ENCODE assay signal across 29 cellular contexts in genomic region chr7:37724732-37725131, GRCh38. TPM values are rescaled to one million over a fixed set of nuclear protein-coding genes. Genes with fewer than 3 reads are reported as not detected.
"Had no signal": no experiment of that assay in that cellular context is flagged by ENCODE, and none has a peak within 500 bp of the region (broad histone marks: within the 10 kb centered on the region; RNA-seq: fewer than 3 reads in every experiment).

No MANE protein-coding gene starts in this region.

- DNase-seq: activated B cell treated with CpG ODN at 0.5 μM for 24 hours; activated CD4-positive, alpha-beta T cell treated with anti-CD3 and anti-CD28 coated beads for 1 hour; activated CD4-positive, alpha-beta T cell treated with anti-CD3 and anti-CD28 coated beads, Interleukin-2, amount 10 ng/mL, durations not matched to agents 24 days and 14 days; activated CD4-positive, alpha-beta T cell treated with anti-CD3 and anti-CD28 coated beads, Interleukin-2, amount 50 U/mL, for 48 hours; activated CD8-positive, alpha-beta memory T cell treated with anti-CD3 and anti-CD28 coated beads, Interleukin-2, amount 10 ng/mL, durations not matched to agents 7 days and 5 days; activated effector memory CD4-positive, alpha-beta T cell treated with Interleukin-2 at 50 U/mL for 16 hours; activated naive CD4-positive, alpha-beta T cell; activated T-cell treated with anti-CD3 and anti-CD28 coated beads, Interleukin-2, amount 50 U/mL, for 24 hours; aorta; KG1; NCI-H1048; NCI-H146; NCI-H187 treated with DMSO at 0.1 percent for 48 hours; NCI-H2107; NCI-H510A treated with DMSO at 0.1 percent for 48 hours; NCI-H69; NK-92 treated with Interleukin-12 subunit alpha and Interleukin-12 subunit beta, amount 100 ng/mL, for 24 hours; OCI-M1; RPMI8226; SHP77 had no signal

- H3K27ac Mint-ChIP-seq: activated B cell treated with CpG ODN at 0.5 μM for 24 hours; activated CD4-positive, alpha-beta T cell treated with anti-CD3 and anti-CD28 coated beads, Interleukin-2, amount 10 ng/mL, durations not matched to agents 24 days and 14 days; activated CD8-positive, alpha-beta memory T cell treated with anti-CD3 and anti-CD28 coated beads, Interleukin-2, amount 10 ng/mL, durations not matched to agents 7 days and 5 days; activated naive CD4-positive, alpha-beta T cell treated with anti-CD3 and anti-CD28 coated beads, Interleukin-2, amount 50 U/mL, for 24 hours; activated T-cell treated with anti-CD3 and anti-CD28 coated beads, Interleukin-2, amount 50 U/mL, for 24 hours; activated T-helper 1 cell treated with anti-CD3 and anti-CD28 coated beads, Interleukin-12 subunit alpha, Interleukin-12 subunit beta, Interleukin-2, Interleukin-4 antibody, amounts not matched to agents 30 ng/mL and 10 ng/mL and 1 ng/mL, durations not matched to agents 14 hours and 24 hours and 36 hours; T-helper 1 cell treated with Interleukin-12 subunit alpha and Interleukin-12 subunit beta and Interleukin-4 antibody, amounts not matched to agents 30 μg/mL and 1 μg/mL, for 36 hours had no signal

- H3K4me1 ChIP-seq: SJSA1 had no signal

- H3K36me3 Mint-ChIP-seq: activated CD8-positive, alpha-beta memory T cell treated with anti-CD3 and anti-CD28 coated beads, Interleukin-2, amount 10 ng/mL, durations not matched to agents 7 days and 5 days; activated naive CD4-positive, alpha-beta T cell treated with anti-CD3 and anti-CD28 coated beads, Interleukin-2, amount 50 U/mL, for 24 hours; IgD-negative memory B cell had no signal

- H3K4me3 ChIP-seq: SJSA1 had no signal

- H3K4me3 Mint-ChIP-seq: activated B cell treated with CpG ODN at 0.5 μM for 24 hours; activated CD4-positive, alpha-beta T cell treated with anti-CD3 and anti-CD28 coated beads, Interleukin-2, amount 10 ng/mL, durations not matched to agents 24 days and 14 days; activated CD8-positive, alpha-beta memory T cell treated with anti-CD3 and anti-CD28 coated beads, Interleukin-2, amount 10 ng/mL, durations not matched to agents 7 days and 5 days; activated naive CD4-positive, alpha-beta T cell treated with anti-CD3 and anti-CD28 coated beads, Interleukin-2, amount 50 U/mL, for 24 hours; activated T-cell treated with anti-CD3 and anti-CD28 coated beads, Interleukin-2, amount 50 U/mL, for 24 hours; activated T-helper 1 cell treated with anti-CD3 and anti-CD28 coated beads, Interleukin-12 subunit alpha, Interleukin-12 subunit beta, Interleukin-2, Interleukin-4 antibody, amounts not matched to agents 30 ng/mL and 10 ng/mL and 1 ng/mL, durations not matched to agents 14 hours and 24 hours and 36 hours; IgD-negative memory B cell; T-helper 1 cell treated with Interleukin-12 subunit alpha and Interleukin-12 subunit beta and Interleukin-4 antibody, amounts not matched to agents 30 μg/mL and 1 μg/mL, for 36 hours had no signal

- H3K27me3 ChIP-seq: SJSA1 had no signal

- H3K27ac ChIP-seq: SJSA1 had no signal

- H3K27me3 Mint-ChIP-seq: activated B cell treated with CpG ODN at 0.5 μM for 24 hours; activated naive CD4-positive, alpha-beta T cell treated with anti-CD3 and anti-CD28 coated beads, Interleukin-2, amount 50 U/mL, for 24 hours; IgD-negative memory B cell had no signal

- H3K9me3 Mint-ChIP-seq: activated B cell treated with CpG ODN at 0.5 μM for 24 hours; activated CD4-positive, alpha-beta T cell treated with anti-CD3 and anti-CD28 coated beads, Interleukin-2, amount 10 ng/mL, durations not matched to agents 24 days and 14 days; activated naive CD4-positive, alpha-beta T cell treated with anti-CD3 and anti-CD28 coated beads, Interleukin-2, amount 50 U/mL, for 24 hours; activated T-cell treated with anti-CD3 and anti-CD28 coated beads, Interleukin-2, amount 50 U/mL, for 24 hours; activated T-helper 1 cell treated with anti-CD3 and anti-CD28 coated beads, Interleukin-12 subunit alpha, Interleukin-12 subunit beta, Interleukin-2, Interleukin-4 antibody, amounts not matched to agents 30 ng/mL and 10 ng/mL and 1 ng/mL, durations not matched to agents 14 hours and 24 hours and 36 hours; T-helper 1 cell treated with Interleukin-12 subunit alpha and Interleukin-12 subunit beta and Interleukin-4 antibody, amounts not matched to agents 30 μg/mL and 1 μg/mL, for 36 hours had no signal

- H3K36me3 ChIP-seq: SJSA1 had no signal

- H3K4me1 Mint-ChIP-seq: activated B cell treated with CpG ODN at 0.5 μM for 24 hours; activated CD8-positive, alpha-beta memory T cell treated with anti-CD3 and anti-CD28 coated beads, Interleukin-2, amount 10 ng/mL, durations not matched to agents 7 days and 5 days; IgD-negative memory B cell had no signal

- ATAC-seq: activated CD8-positive, alpha-beta memory T cell treated with anti-CD3 and anti-CD28 coated beads, Interleukin-2, amount 10 ng/mL, durations not matched to agents 7 days and 5 days; Panc1; SK-N-SH treated with all-trans-retinoic acid at 6 μM for 48 hours had no signal

- H3K9me3 ChIP-seq: SJSA1 had no signal

RNA-seq across cellular contexts. Expression of gene GPR141, which starts 41.2 kb away (rescaled TPM):
- total RNA-seq: activated B cell treated with CpG ODN at 0.5 μM for 24 hours; activated CD4-positive, alpha-beta T cell treated with anti-CD3 and anti-CD28 coated beads, Interleukin-2, amount 10 ng/mL, durations not matched to agents 24 days and 14 days; activated T-helper 1 cell treated with anti-CD3 and anti-CD28 coated beads, Interleukin-12 subunit alpha, Interleukin-12 subunit beta, Interleukin-2, Interleukin-4 antibody, amounts not matched to agents 30 ng/mL and 10 ng/mL and 1 ng/mL, durations not matched to agents 14 hours and 24 hours and 36 hours; LHCN-M2; M059J; SJSA1 had no signal
